Comparison of ENCODE assay signal across 8 cellular contexts in the genomic region with DNA sequence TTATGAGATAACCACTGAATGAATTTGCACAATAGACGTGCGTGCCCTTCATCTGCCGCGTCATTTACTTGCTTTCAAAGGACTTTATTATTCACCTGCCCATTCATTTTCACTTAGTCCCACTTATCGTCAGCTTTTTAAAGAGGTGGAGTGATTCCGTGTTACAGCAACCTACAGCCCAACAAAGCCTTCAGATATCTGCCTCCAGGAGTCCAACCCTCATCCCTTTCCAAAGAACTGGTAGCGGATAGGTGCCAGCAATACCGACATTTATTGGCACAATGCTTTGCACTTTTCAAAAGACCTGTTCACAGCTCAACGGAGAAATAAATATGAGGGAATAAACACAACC.
DNase-seq lines count a peak whose midpoint lies in the region; ATAC-seq and TF ChIP-seq lines count a peak whose summit lies in the region.

No MANE protein-coding gene starts in this region.

- ATAC-seq in GM19395 (IDR thresholded peaks at IDR 0.05; ENCODE audit: unreplicated experiment), result peak; percentile 7

- H3K9ac ChIP-seq in BLaER1 treated with 17β-estradiol and CSF1 and Interleukin-3, amounts not matched to agents 10 nM and 100 nM, result peak overlapping the region; percentile 80 to 92 (median 89)

- H3K27ac ChIP-seq in BLaER1 treated with 17β-estradiol and CSF1 and Interleukin-3, amounts not matched to agents 10 nM and 100 nM, result peak overlapping the region; percentile 73 to 90 (median 88); a peak in 21 of 22 replicates
- peak overlapping the region; percentile 79 for H3K27ac ChIP-seq in layer of hippocampus (ENCODE audit: low read depth, low read length)

- peaks cover 21 to 42% (median 35%) of the 10 kb centered on the region in 10 experiments for H3K4me1 ChIP-seq in BLaER1 treated with 17β-estradiol and CSF1 and Interleukin-3, amounts not matched to agents 10 nM and 100 nM

- peaks cover 0 to 3% (median 0%) of the 10 kb centered on the region in 11 experiments; a peak in 1 of 22 replicates for H3K9me3 ChIP-seq in BLaER1 treated with 17β-estradiol and CSF1 and Interleukin-3, amounts not matched to agents 10 nM and 100 nM (replicated peaks in 1 of 11)

- H3K36me3 ChIP-seq in BLaER1 treated with 17β-estradiol and CSF1 and Interleukin-3, amounts not matched to agents 10 nM and 100 nM, result peaks cover 8 to 28% (median 16%) of the 10 kb centered on the region in 11 experiments; a peak in 21 of 22 replicates

- peak overlapping the region; percentile 75 to 99 (median 86) for H3K4me3 ChIP-seq in BLaER1 treated with 17β-estradiol and CSF1 and Interleukin-3, amounts not matched to agents 10 nM and 100 nM
- peak overlapping the region; percentile 58 for H3K4me3 ChIP-seq in LNCaP clone FGC (ENCODE audit: low read depth, low read length)

- intact Hi-C loops in posterior cingulate gyrus (cut with DNase I), result loop anchor here (2.0 kb wide), 1 partner anchor 20 kb away; the partner anchor contains the start of gene FBXO5

- TF ChIP-seq CTCF in LNCaP clone FGC (IDR thresholded peaks at IDR 0.05; ENCODE audit: control insufficient read depth, extremely low read depth, insufficient read depth), result no peak

- DNase-seq in LNCaP clone FGC (ENCODE audit: low read depth) (peak; percentile 17), astrocyte of the hippocampus (ENCODE audit: low read depth, low spot score) (peak; percentile 62), superior temporal gyrus (ENCODE audit: extremely low spot score) (peak; percentile 58), posterior cingulate gyrus (no peak), dedifferentiated amniotic fluid mesenchymal stem cell (ENCODE audit: extremely low spot score) (no peak)

- no peaks in the 10 kb centered on the region for H3K27me3 ChIP-seq in BLaER1 treated with 17β-estradiol and CSF1 and Interleukin-3, amounts not matched to agents 10 nM and 100 nM
- no peaks in the 10 kb centered on the region for H3K27me3 ChIP-seq in layer of hippocampus (ENCODE audit: control insufficient read depth, insufficient read depth, low read length)

- peak overlapping the region; percentile 82 to 97 (median 91) for H3K4me2 ChIP-seq in BLaER1 treated with 17β-estradiol and CSF1 and Interleukin-3, amounts not matched to agents 10 nM and 100 nM

- H4K20me1 ChIP-seq in BLaER1 treated with 17β-estradiol and CSF1 and Interleukin-3, amounts not matched to agents 10 nM and 100 nM, result peaks cover 20 to 41% (median 34%) of the 10 kb centered on the region in 11 experiments; a peak in 21 of 22 replicates

Comparison
In these comparisons a context has a peak if more than half of its experiments do, and no peak if none do; other contexts are left out.
1. DNase-seq: peak in LNCaP clone FGC (single experiment), astrocyte of the hippocampus (single experiment) and superior temporal gyrus (single experiment); none in posterior cingulate gyrus (0 of 10) and dedifferentiated amniotic fluid mesenchymal stem cell (single experiment).